In the genomic region with DNA sequence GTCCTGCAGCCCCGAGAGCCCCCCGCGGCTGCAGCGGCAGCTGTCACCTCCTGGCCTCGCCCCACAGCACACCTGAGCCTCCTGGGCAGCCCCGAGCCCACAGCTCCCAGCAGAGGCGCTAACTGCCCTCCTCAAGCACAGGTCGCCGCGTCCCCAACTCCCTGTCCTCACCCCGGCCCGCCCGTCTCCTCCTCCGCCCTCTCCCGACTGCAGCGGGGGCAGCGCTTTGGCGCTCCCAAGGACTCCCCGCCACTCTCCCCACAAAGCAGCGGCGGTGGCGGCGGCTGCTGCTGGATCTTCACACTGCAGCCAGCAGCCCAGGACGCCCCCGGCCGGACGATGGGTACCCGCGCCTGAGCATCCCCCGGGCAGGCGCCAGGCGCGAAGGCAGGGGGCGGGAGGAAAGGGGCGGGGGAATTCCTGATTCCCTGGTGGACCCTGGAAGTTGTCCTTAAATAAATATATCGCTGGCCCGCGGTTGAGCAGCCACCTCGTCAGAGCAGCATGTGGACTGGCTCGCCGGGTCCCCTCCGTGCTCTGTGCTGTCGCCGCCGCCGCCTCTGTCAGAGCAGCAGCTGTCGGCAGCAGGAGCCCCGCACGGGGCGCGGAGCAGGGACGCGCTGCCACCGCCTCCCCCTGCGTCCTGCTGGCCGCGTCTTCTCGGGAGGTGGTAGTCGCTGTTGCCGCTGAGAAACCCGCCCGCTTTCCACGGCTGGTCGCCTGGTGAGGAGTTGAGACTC, we compare ENCODE assay signal across 9 cellular contexts. TPM values are rescaled to one million over a fixed set of nuclear protein-coding genes. Genes with fewer than 3 reads are reported as not detected.
DNase-seq lines count a peak whose midpoint lies in the region; ATAC-seq and TF ChIP-seq lines count a peak whose summit lies in the region.
"Had no signal": no experiment of that assay in that cellular context is flagged by ENCODE, and none has a peak within 500 bp of the region (broad histone marks: within the 10 kb centered on the region; RNA-seq: fewer than 3 reads in every experiment).

ZNF804B (plus strand) TSS at position 485 of the 740 bp plus-strand sequence. CDS start 277 bp downstream, outside the sequence.

- H3K4me1 ChIP-seq in Panc1 (ENCODE audit: control insufficient read depth, insufficient read depth, low read length) (no peaks in the 10 kb centered on the region), cardiac muscle cell (ENCODE audit: low read depth) (no peaks in the 10 kb centered on the region)

- DNase-seq in GM10266 (ENCODE audit: extremely low spot score) (peak; percentile 15), Panc1 (ENCODE audit: low read depth, low spot score) (no peak), cardiac muscle cell (ENCODE audit: low read depth in 1 of 2, low spot score in 1 of 2) (peak in 1 of 2 donors; percentile 59), progenitor cell of endocrine pancreas (ENCODE audit: low spot score, unreplicated experiment) (peak; percentile 51), glomerular visceral epithelial cell (ENCODE audit: extremely low spot score) (no peak), RPMI8226 (no peak)
- DNase-seq in activated CD4-positive, alpha-beta T cell treated with anti-CD3 and anti-CD28 coated beads, Interleukin-2, amount 10 ng/mL, durations not matched to agents 7 days and 5 days, result no peak
- DNase-seq: naive B cell had no signal

- no peaks in the 10 kb centered on the region for H3K36me3 Mint-ChIP-seq in progenitor cell of endocrine pancreas (ENCODE audit: insufficient read depth)
- H3K36me3 Mint-ChIP-seq in activated CD4-positive, alpha-beta T cell treated with anti-CD3 and anti-CD28 coated beads, Interleukin-2, amount 10 ng/mL, durations not matched to agents 7 days and 5 days (ENCODE audit: low read depth), result no peaks in the 10 kb centered on the region
- H3K36me3 Mint-ChIP-seq: naive B cell had no signal

- H3K27me3 Mint-ChIP-seq in progenitor cell of endocrine pancreas, result peaks cover 56% of the 10 kb centered on the region
- H3K27me3 Mint-ChIP-seq in activated CD4-positive, alpha-beta T cell treated with anti-CD3 and anti-CD28 coated beads, Interleukin-2, amount 10 ng/mL, durations not matched to agents 7 days and 5 days, result peaks cover 48% of the 10 kb centered on the region

- H3K4me3 ChIP-seq in Panc1 (ENCODE audit: low read depth in 2 of 2, low read length in 2 of 2) (peak within 1 kb of the TSS; percentile 27 to 38), cardiac muscle cell (peak within 1 kb of the TSS; percentile 30)

- H3K36me3 ChIP-seq in Panc1 (ENCODE audit: control insufficient read depth, insufficient read depth, low read length) (peaks cover 3% of the 10 kb centered on the region; the same call in 1 of the 2 replicates), cardiac muscle cell (no peaks in the 10 kb centered on the region)

- ATAC-seq in Panc1 (peak; percentile 86), HG02588 (IDR thresholded peaks at IDR 0.05; ENCODE audit: unreplicated experiment) (no peak)

- H3K4me3 Mint-ChIP-seq in progenitor cell of endocrine pancreas (ENCODE audit: low read depth), result peak within 1 kb of the TSS; percentile 66
- no peak within 1 kb of the TSS for H3K4me3 Mint-ChIP-seq in activated CD4-positive, alpha-beta T cell treated with anti-CD3 and anti-CD28 coated beads, Interleukin-2, amount 10 ng/mL, durations not matched to agents 7 days and 5 days
- H3K4me3 Mint-ChIP-seq: naive B cell had no signal

- H3K9me3 Mint-ChIP-seq in progenitor cell of endocrine pancreas (ENCODE audit: low read depth), result no peaks in the 10 kb centered on the region
- H3K9me3 Mint-ChIP-seq in activated CD4-positive, alpha-beta T cell treated with anti-CD3 and anti-CD28 coated beads, Interleukin-2, amount 10 ng/mL, durations not matched to agents 7 days and 5 days, result no peaks in the 10 kb centered on the region

- peaks cover 19% of the 10 kb centered on the region for H3K4me1 Mint-ChIP-seq in progenitor cell of endocrine pancreas (ENCODE audit: low read depth)
- H3K4me1 Mint-ChIP-seq in activated CD4-positive, alpha-beta T cell treated with anti-CD3 and anti-CD28 coated beads, Interleukin-2, amount 10 ng/mL, durations not matched to agents 7 days and 5 days, result peaks cover 3% of the 10 kb centered on the region

- no peak for TF ChIP-seq CTCF in GM10266 (IDR thresholded peaks at IDR 0.05; ENCODE audit: control insufficient read depth, insufficient read depth, low read depth, missing control alignments)
- peak; percentile 16; the same call in 1 of the 2 replicates for TF ChIP-seq CTCF in Panc1 (IDR thresholded peaks at IDR 0.05)
- TF ChIP-seq CTCF in cardiac muscle cell (IDR thresholded peaks at IDR 0.05; ENCODE audit: low read depth, low read length), result no peak
- TF ChIP-seq CTCF in progenitor cell of endocrine pancreas (IDR thresholded peaks at IDR 0.05; ENCODE audit: unreplicated experiment), result peak; percentile 32

- H3K27ac ChIP-seq in Panc1 (ENCODE audit: low read length), result no peak within 1 kb of the TSS
- no peak within 1 kb of the TSS for H3K27ac ChIP-seq in cardiac muscle cell

- intact Hi-C loops in Panc1 (cut with micrococcal nuclease; ENCODE audit: unreplicated experiment), result no loop called here

- CTCF ChIA-PET in Panc1 (lab: Charles Lee), result no interaction called here
- CTCF ChIA-PET in activated CD4-positive, alpha-beta T cell treated with anti-CD3 and anti-CD28 coated beads, Interleukin-2, amount 10 ng/mL, durations not matched to agents 7 days and 5 days (lab: Charles Lee), result no interaction called here

- in situ Hi-C loops in Panc1 (cut with HindIII; ENCODE audit: low pct_unique_long_range_greater_than_20kb, low sequenced_read_pairs), result no loop called here

- BruUV-seq in Panc1 (replicated peaks; lab: Mats Ljungman, UMichigan), result no TSS peak

- H3K9me3 ChIP-seq in Panc1 (ENCODE audit: control insufficient read depth, insufficient read depth, low read depth, low read length) (no peaks in the 10 kb centered on the region), cardiac muscle cell (ENCODE audit: low read depth) (no peaks in the 10 kb centered on the region)

- peaks cover 24% of the 10 kb centered on the region for H3K27me3 ChIP-seq in Panc1 (ENCODE audit: control insufficient read depth, insufficient read depth, low read length)
- H3K27me3 ChIP-seq in cardiac muscle cell, result peaks cover 75% of the 10 kb centered on the region

- POLR2A ChIA-PET in Panc1 (lab: Charles Lee), result no interaction called here
- POLR2A ChIA-PET in activated CD4-positive, alpha-beta T cell treated with anti-CD3 and anti-CD28 coated beads, Interleukin-2, amount 10 ng/mL, durations not matched to agents 7 days and 5 days (lab: Charles Lee), result no interaction called here

- H3K27ac Mint-ChIP-seq in progenitor cell of endocrine pancreas, result peak within 1 kb of the TSS; percentile 27
- no peak within 1 kb of the TSS for H3K27ac Mint-ChIP-seq in activated CD4-positive, alpha-beta T cell treated with anti-CD3 and anti-CD28 coated beads, Interleukin-2, amount 10 ng/mL, durations not matched to agents 7 days and 5 days
- H3K27ac Mint-ChIP-seq: naive B cell had no signal

RNA-seq across cellular contexts. Expression of gene ZNF804B, which starts in this region (rescaled TPM):
- total RNA-seq in Panc1 (2021; ENCODE audit: unreplicated experiment) (not detected), cardiac muscle cell (0.06 TPM in 1 of 2 replicates, not detected in the other), progenitor cell of endocrine pancreas (not detected in 2 replicates)
- polyA plus RNA-seq in Panc1 (2012; ENCODE audit: insufficient read length), result not detected
- not detected in 2 replicates for polyA plus RNA-seq in cardiac muscle cell
- not detected for total RNA-seq in activated CD4-positive, alpha-beta T cell treated with anti-CD3 and anti-CD28 coated beads, Interleukin-2, amount 10 ng/mL, durations not matched to agents 7 days and 5 days

Comparison
In these comparisons a context has a peak if more than half of its experiments do, and no peak if none do; other contexts are left out.
1. Peak in ATAC-seq and H3K4me3 ChIP-seq in Panc1; RNA of the gene not detected or under 1 TPM.
2. Peak in DNase-seq in progenitor cell of endocrine pancreas; RNA of the gene not detected or under 1 TPM.
3. CTCF ChIP-seq: peak in Panc1 (single experiment) and progenitor cell of endocrine pancreas (single experiment); none in GM10266 (single experiment) and cardiac muscle cell (single experiment).